Comparison of ENCODE assay signal across 7 cellular contexts in the genomic region with DNA sequence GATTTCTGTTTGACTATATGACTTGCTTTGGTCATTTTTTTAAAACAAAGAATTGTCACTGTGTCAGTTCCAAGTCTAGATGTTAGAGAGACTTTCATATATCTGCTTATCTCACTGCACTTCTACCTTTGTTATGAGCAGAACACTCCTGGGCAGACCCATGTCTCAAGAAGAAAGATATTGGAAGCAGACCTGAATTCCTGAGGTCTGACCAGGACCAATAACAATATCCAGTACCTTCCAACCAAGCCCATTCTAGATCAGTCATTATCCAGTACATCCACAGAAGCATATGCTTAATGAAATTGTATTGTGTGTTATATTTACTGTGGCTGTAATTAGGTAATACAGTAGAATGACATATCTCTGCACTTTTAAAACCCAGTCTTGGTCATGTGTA.
"Had no signal": no experiment of that assay in that cellular context is flagged by ENCODE, and none has a peak within 500 bp of the region (broad histone marks: within the 10 kb centered on the region; RNA-seq: fewer than 3 reads in every experiment).

No MANE protein-coding gene starts in this region.

- FAIRE-seq: HepG2, HTR-8/SVneo, K562 had no signal

- H3K27me3 Mint-ChIP-seq: IgD-negative memory B cell had no signal

- H3K4me3 Mint-ChIP-seq: IgD-negative memory B cell had no signal

- H3K27ac Mint-ChIP-seq: IgD-negative memory B cell had no signal

- H3K4me1 Mint-ChIP-seq: IgD-negative memory B cell had no signal

- DNase-seq: IMR-90, KBM-7 had no signal

- H3K27ac ChIP-seq: HL-60 had no signal

- H3K4me3 ChIP-seq: K562 had no signal

- H3K36me3 Mint-ChIP-seq: IgD-negative memory B cell had no signal
